ENCODE assay signal across 28 cellular contexts in genomic region chr20:848218-848617, GRCh38. TPM values are rescaled to one million over a fixed set of nuclear protein-coding genes. Genes with fewer than 3 reads are reported as not detected.
DNase-seq lines count a peak whose midpoint lies in the region; ATAC-seq lines count a peak whose summit lies in the region.
"Had no signal": no experiment of that assay in that cellular context is flagged by ENCODE, and none has a peak within 500 bp of the region (broad histone marks: within the 10 kb centered on the region; RNA-seq: fewer than 3 reads in every experiment).

No MANE protein-coding gene starts in this region.

- H3K27me3 Mint-ChIP-seq in T-cell, result no peaks in the 10 kb centered on the region
- H3K27me3 Mint-ChIP-seq in natural killer cell treated with Interleukin-12 subunit alpha and Interleukin-12 subunit beta and Interleukin-15 and Interleukin-18, amount 100 ng/mL, for 72 hours, result no peaks in the 10 kb centered on the region
- H3K27me3 Mint-ChIP-seq: activated CD8-positive, alpha-beta T cell treated with anti-CD3 and anti-CD28 coated beads for 36 hours; activated naive CD8-positive, alpha-beta T cell treated with anti-CD3 and anti-CD28 coated beads, Interleukin-2, amount 10 ng/mL, durations not matched to agents 7 days and 5 days; memory B cell had no signal

- peaks cover 12% of the 10 kb centered on the region for H3K36me3 Mint-ChIP-seq in T-cell
- H3K36me3 Mint-ChIP-seq in natural killer cell treated with Interleukin-12 subunit alpha and Interleukin-12 subunit beta and Interleukin-15 and Interleukin-18, amount 100 ng/mL, for 72 hours, result peaks cover 19% of the 10 kb centered on the region

- CTCF ChIA-PET in T-cell (lab: Charles Lee), result no interaction called here

- peak overlapping the region; percentile 99 for H3K27ac Mint-ChIP-seq in T-cell
- H3K27ac Mint-ChIP-seq in natural killer cell treated with Interleukin-12 subunit alpha and Interleukin-12 subunit beta and Interleukin-15 and Interleukin-18, amount 100 ng/mL, for 72 hours, result peak overlapping the region; percentile 89 to 94

- POLR2A ChIA-PET in T-cell (lab: Charles Lee), result no interaction called here

- H3K9me3 Mint-ChIP-seq in T-cell, result peaks cover 0 to 7% (median 0%) of the 10 kb centered on the region in 3 donors
- no peaks in the 10 kb centered on the region for H3K9me3 Mint-ChIP-seq in natural killer cell treated with Interleukin-12 subunit alpha and Interleukin-12 subunit beta and Interleukin-15 and Interleukin-18, amount 100 ng/mL, for 72 hours
- H3K9me3 Mint-ChIP-seq: CD8-positive, alpha-beta memory T cell had no signal

- peaks cover 64 to 73% (median 64%) of the 10 kb centered on the region in 3 donors for H3K4me1 Mint-ChIP-seq in T-cell
- peaks cover 49 to 55% of the 10 kb centered on the region in 2 donors for H3K4me1 Mint-ChIP-seq in natural killer cell treated with Interleukin-12 subunit alpha and Interleukin-12 subunit beta and Interleukin-15 and Interleukin-18, amount 100 ng/mL, for 72 hours (ENCODE audit: low read depth in 2 of 2)

- no peaks in the 10 kb centered on the region for H3K9me3 ChIP-seq in KOPT-K1 (ENCODE audit: insufficient read depth, low read length, poor library complexity, severe bottlenecking)
- H3K9me3 ChIP-seq: esophagus squamous epithelium, Peyer's patch, SJSA1, stomach, thyroid gland, vagina had no signal

- no peak for ATAC-seq in T-cell (replicated peaks in 1 of 4)
- no peak for ATAC-seq in natural killer cell treated with Interleukin-12 subunit alpha and Interleukin-12 subunit beta and Interleukin-15 and Interleukin-18, amount 100 ng/mL, for 72 hours
- ATAC-seq in GM21786 (IDR thresholded peaks at IDR 0.05; ENCODE audit: unreplicated experiment), result no peak
- no peak for ATAC-seq in GM19023 (IDR thresholded peaks at IDR 0.05; ENCODE audit: unreplicated experiment)
- ATAC-seq: activated CD4-positive, CD25-positive, alpha-beta regulatory T cell treated with anti-CD3 and anti-CD28 coated beads, Interleukin-2, amount 50 U/mL, for 24 hours; activated CD8-positive, alpha-beta T cell treated with anti-CD3 and anti-CD28 coated beads for 36 hours; left cardiac atrium had no signal

- DNase-seq in DMS 273 (lab: John Stamatoyannopoulos, UW; ENCODE audit: unreplicated experiment) (peak; percentile 39), DMS 273 treated with DMSO at 0.1 percent for 48 hours (lab: John Stamatoyannopoulos, UW) (no peak), T-cell (no peak), kidney glomerular epithelial cell (lab: John Stamatoyannopoulos, UW) (no peak)
- DNase-seq in natural killer cell treated with Interleukin-12 subunit alpha and Interleukin-12 subunit beta and Interleukin-15 and Interleukin-18, amount 100 ng/mL, for 72 hours (ENCODE audit: low spot score), result no peak
- DNase-seq: activated CD8-positive, alpha-beta T cell treated with anti-CD3 and anti-CD28 coated beads for 36 hours; activated effector memory CD4-positive, alpha-beta T cell treated with Interleukin-2 at 50 U/mL for 16 hours; activated naive CD8-positive, alpha-beta T cell treated with anti-CD3 and anti-CD28 coated beads, Interleukin-2, amount 10 ng/mL, durations not matched to agents 7 days and 5 days; caudate nucleus; CD8-positive, alpha-beta memory T cell; esophagus squamous epithelium; H7; left cardiac atrium; NCI-H1105; NCI-H2029; occipital lobe; Peyer's patch; stomach; T-helper 1 cell; thyroid gland had no signal

- H3K36me3 ChIP-seq in KOPT-K1 (ENCODE audit: insufficient read depth, low read length), result no peaks in the 10 kb centered on the region
- H3K36me3 ChIP-seq: Peyer's patch, thyroid gland, vagina had no signal

- peak overlapping the region in 1 of 3 donors; percentile 89 for H3K4me3 Mint-ChIP-seq in T-cell
- no peak overlapping the region for H3K4me3 Mint-ChIP-seq in natural killer cell treated with Interleukin-12 subunit alpha and Interleukin-12 subunit beta and Interleukin-15 and Interleukin-18, amount 100 ng/mL, for 72 hours
- H3K4me3 Mint-ChIP-seq: memory B cell had no signal

- peak overlapping the region; percentile 86 for H3K27ac ChIP-seq in KOPT-K1 (ENCODE audit: low read depth, low read length, poor library complexity, severe bottlenecking)
- H3K27ac ChIP-seq: 22Rv1, esophagus squamous epithelium, SJSA1, stomach, thyroid gland, vagina had no signal

RNA-seq across cellular contexts. Expression of gene FAM110A, which starts 14.7 kb away (rescaled TPM):
- 10 to 100 TPM; 12.7 to 27.9 (median 26.9) TPM for total RNA-seq in T-cell
- total RNA-seq in natural killer cell treated with Interleukin-12 subunit alpha and Interleukin-12 subunit beta and Interleukin-15 and Interleukin-18, amount 100 ng/mL, for 72 hours, result 10 to 100 TPM; 29.6 to 58.2 TPM
